Comparison of ENCODE assay signal across 14 cellular contexts in genomic region chr2:66794571-66794970, GRCh38.
DNase-seq lines count a peak whose midpoint lies in the region; ATAC-seq and TF ChIP-seq lines count a peak whose summit lies in the region.
"Had no signal": no experiment of that assay in that cellular context is flagged by ENCODE, and none has a peak within 500 bp of the region (broad histone marks: within the 10 kb centered on the region; RNA-seq: fewer than 3 reads in every experiment).

No MANE protein-coding gene starts in this region.

- H3K4me3 ChIP-seq in esophagus muscularis mucosa (no peak overlapping the region), stomach smooth muscle (ENCODE audit: low read length in 2 of 2) (no peak overlapping the region)
- H3K4me3 ChIP-seq: GM23248, HAP-1 had no signal

- no peak overlapping the region for H3K4me3 Mint-ChIP-seq in nephron
- H3K4me3 Mint-ChIP-seq: CD4-positive, CD25-positive, alpha-beta regulatory T cell; CD8-positive, alpha-beta memory T cell had no signal

- ATAC-seq in GM18502 (IDR thresholded peaks at IDR 0.05; ENCODE audit: poor library complexity, unreplicated experiment), result no peak

- TF ChIP-seq CTCF in esophagus muscularis mucosa (IDR thresholded peaks at IDR 0.05), result no peak
- TF ChIP-seq CTCF in nephron (IDR thresholded peaks at IDR 0.05; ENCODE audit: unreplicated experiment in 3 of 3), result no peak

- TF ChIP-seq EP300 in esophagus muscularis mucosa (IDR thresholded peaks at IDR 0.05), result no peak

- H3K27ac ChIP-seq in esophagus muscularis mucosa (replicated peaks in 1 of 4), result peak overlapping the region; percentile 16 to 57 (median 28)
- H3K27ac ChIP-seq in stomach smooth muscle (ENCODE audit: low read length), result peak overlapping the region; percentile 18
- H3K27ac ChIP-seq: GM23248 had no signal

- no peaks in the 10 kb centered on the region for H3K27me3 ChIP-seq in esophagus muscularis mucosa
- H3K27me3 ChIP-seq in stomach smooth muscle (ENCODE audit: control insufficient read depth in 1 of 2, insufficient read depth in 2 of 2, low read length in 2 of 2), result no peaks in the 10 kb centered on the region
- H3K27me3 ChIP-seq: BE2C had no signal

- no peaks in the 10 kb centered on the region for H3K27me3 Mint-ChIP-seq in nephron (ENCODE audit: low read depth)
- H3K27me3 Mint-ChIP-seq: CD4-positive, CD25-positive, alpha-beta regulatory T cell had no signal

- H3K4me1 Mint-ChIP-seq in nephron, result peaks cover 27% of the 10 kb centered on the region
- H3K4me1 Mint-ChIP-seq: CD4-positive, CD25-positive, alpha-beta regulatory T cell; CD8-positive, alpha-beta memory T cell had no signal

- H3K9ac ChIP-seq in stomach smooth muscle (ENCODE audit: low read length in 2 of 2), result no peak overlapping the region
- H3K9ac ChIP-seq: GM23248 had no signal

- peaks cover 12% of the 10 kb centered on the region for H3K9me3 Mint-ChIP-seq in nephron

- no peaks in the 10 kb centered on the region for H3K36me3 ChIP-seq in esophagus muscularis mucosa
- no peaks in the 10 kb centered on the region for H3K36me3 ChIP-seq in stomach smooth muscle (ENCODE audit: control insufficient read depth in 2 of 2, insufficient read depth in 2 of 2, low read length in 2 of 2)
- H3K36me3 ChIP-seq: BE2C, HAP-1 had no signal

- 69% methylated on average over 2 of the region's 2 CpGs for WGBS in esophagus muscularis mucosa

- no peak for DNase-seq in esophagus muscularis mucosa (ENCODE audit: extremely low spot score)
- no peak for DNase-seq in UCSD-AML1 (lab: John Stamatoyannopoulos, UW; ENCODE audit: unreplicated experiment)
- DNase-seq in SIG-M5 (lab: John Stamatoyannopoulos, UW), result no peak
- no peak for DNase-seq in KG1 (lab: John Stamatoyannopoulos, UW)
- DNase-seq: ACHN; BE2C; Caco-2; CD4-positive, CD25-positive, alpha-beta regulatory T cell; CD8-positive, alpha-beta memory T cell; GM23248 had no signal

- intact Hi-C loops in esophagus muscularis mucosa (cut with DNase I), result no loop called here

- H3K27ac Mint-ChIP-seq in nephron, result peak overlapping the region; percentile 81 to 91 (median 83)
- H3K27ac Mint-ChIP-seq: CD4-positive, CD25-positive, alpha-beta regulatory T cell; CD8-positive, alpha-beta memory T cell had no signal

- no peak for TF ChIP-seq POLR2A in esophagus muscularis mucosa (IDR thresholded peaks at IDR 0.05; ENCODE audit: low read depth)

- no peaks in the 10 kb centered on the region for H3K9me3 ChIP-seq in esophagus muscularis mucosa
- H3K9me3 ChIP-seq in stomach smooth muscle (ENCODE audit: control insufficient read depth in 2 of 2, low read length in 2 of 2), result no peaks in the 10 kb centered on the region
- H3K9me3 ChIP-seq: BE2C, Caco-2, HAP-1 had no signal

- H3K36me3 Mint-ChIP-seq in nephron (ENCODE audit: low read depth), result peaks cover 3% of the 10 kb centered on the region
- H3K36me3 Mint-ChIP-seq: CD4-positive, CD25-positive, alpha-beta regulatory T cell; CD8-positive, alpha-beta memory T cell had no signal

- H3K4me1 ChIP-seq in esophagus muscularis mucosa, result peaks cover 0 to 35% (median 28%) of the 10 kb centered on the region in 4 donors
- H3K4me1 ChIP-seq in stomach smooth muscle (ENCODE audit: control insufficient read depth, insufficient read depth, low read length), result peaks cover 14% of the 10 kb centered on the region
- H3K4me1 ChIP-seq: BE2C, Caco-2, HAP-1 had no signal
